ENCODE assay signal across 1 cellular context in the genomic region with DNA sequence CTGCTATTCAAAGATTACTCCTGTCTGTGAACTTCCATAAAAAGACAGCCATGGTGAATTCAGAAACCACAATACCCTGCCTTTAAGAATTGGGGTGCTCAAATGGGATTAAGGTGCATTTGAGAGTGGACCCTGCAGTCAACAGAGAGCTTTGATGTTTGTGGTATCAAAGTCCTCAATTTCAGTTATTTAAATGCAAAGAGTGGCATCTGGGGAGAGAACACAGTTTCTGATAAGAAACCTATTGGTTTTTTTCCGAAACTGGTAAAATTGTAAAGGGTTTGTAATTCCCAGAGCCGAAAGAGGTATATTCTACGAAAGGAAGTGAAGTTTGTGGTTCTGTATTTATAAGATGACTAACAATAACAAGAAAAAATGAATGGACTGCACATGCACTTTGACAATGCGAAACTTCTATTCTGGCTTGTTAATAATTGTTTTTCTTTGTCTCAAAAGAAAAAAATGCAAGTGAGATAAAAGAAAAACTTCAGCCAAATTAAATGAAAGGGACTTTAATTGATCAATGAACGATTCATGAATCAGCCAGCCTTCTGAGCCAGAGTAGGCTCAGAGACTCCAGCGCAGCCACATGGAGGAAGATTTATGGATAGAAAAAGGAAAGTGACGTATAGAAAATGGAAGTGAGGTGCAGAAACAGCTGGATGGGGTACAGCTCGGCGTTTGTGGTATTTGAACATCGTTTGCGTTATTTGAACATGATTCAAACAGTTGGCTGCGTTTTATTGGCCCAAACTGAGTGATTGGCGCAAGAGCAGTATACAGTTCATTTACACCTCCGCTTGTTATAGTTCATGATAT.
TF ChIP-seq lines count a peak whose summit lies in the region.

No MANE protein-coding gene starts in this region.

TF ChIP-seq in K562, 482 proteins besides CTCF, POLR2A, EP300 and RAD21 (continued from another document):
- no peak for TF ChIP-seq ZNF395 (CRISPR knock-in tag; IDR thresholded peaks at IDR 0.05)
- no peak for TF ChIP-seq THRA (IDR thresholded peaks at IDR 0.05)
- 0 out of 2 replicates have a peak, but pooled peaks have one; percentile 21 for TF ChIP-seq EZH2 (IDR thresholded peaks at IDR 0.05; ENCODE audit: borderline replicate concordance, low read depth, low read length)
- TF ChIP-seq, protein P1, sequence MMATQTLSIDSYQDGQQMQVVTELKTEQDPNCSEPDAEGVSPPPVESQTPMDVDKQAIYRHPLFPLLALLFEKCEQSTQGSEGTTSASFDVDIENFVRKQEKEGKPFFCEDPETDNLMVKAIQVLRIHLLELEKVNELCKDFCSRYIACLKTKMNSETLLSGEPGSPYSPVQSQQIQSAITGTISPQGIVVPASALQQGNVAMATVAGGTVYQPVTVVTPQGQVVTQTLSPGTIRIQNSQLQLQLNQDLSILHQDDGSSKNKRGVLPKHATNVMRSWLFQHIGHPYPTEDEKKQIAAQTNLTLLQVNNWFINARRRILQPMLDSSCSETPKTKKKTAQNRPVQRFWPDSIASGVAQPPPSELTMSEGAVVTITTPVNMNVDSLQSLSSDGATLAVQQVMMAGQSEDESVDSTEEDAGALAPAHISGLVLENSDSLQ (IDR thresholded peaks at IDR 0.05) = peak; percentile 24; the same call in 1 of the 2 replicates
- TF ChIP-seq ZNF408 (CRISPR knock-in tag; IDR thresholded peaks at IDR 0.05; ENCODE audit: low read depth) = no peak
- TF ChIP-seq RAD51 (IDR thresholded peaks at IDR 0.05; ENCODE audit: borderline replicate concordance, low read depth) = no peak
- no peak for TF ChIP-seq ATF2 (CRISPR knock-in tag; IDR thresholded peaks at IDR 0.05)
- TF ChIP-seq FOXM1 (IDR thresholded peaks at IDR 0.05; ENCODE audit: low read depth) = no peak
- TF ChIP-seq FOXM1 (CRISPR knock-in tag; IDR thresholded peaks at IDR 0.05; ENCODE audit: low read depth) = no peak
